Comparison of ENCODE assay signal across 8 cellular contexts in the genomic region with DNA sequence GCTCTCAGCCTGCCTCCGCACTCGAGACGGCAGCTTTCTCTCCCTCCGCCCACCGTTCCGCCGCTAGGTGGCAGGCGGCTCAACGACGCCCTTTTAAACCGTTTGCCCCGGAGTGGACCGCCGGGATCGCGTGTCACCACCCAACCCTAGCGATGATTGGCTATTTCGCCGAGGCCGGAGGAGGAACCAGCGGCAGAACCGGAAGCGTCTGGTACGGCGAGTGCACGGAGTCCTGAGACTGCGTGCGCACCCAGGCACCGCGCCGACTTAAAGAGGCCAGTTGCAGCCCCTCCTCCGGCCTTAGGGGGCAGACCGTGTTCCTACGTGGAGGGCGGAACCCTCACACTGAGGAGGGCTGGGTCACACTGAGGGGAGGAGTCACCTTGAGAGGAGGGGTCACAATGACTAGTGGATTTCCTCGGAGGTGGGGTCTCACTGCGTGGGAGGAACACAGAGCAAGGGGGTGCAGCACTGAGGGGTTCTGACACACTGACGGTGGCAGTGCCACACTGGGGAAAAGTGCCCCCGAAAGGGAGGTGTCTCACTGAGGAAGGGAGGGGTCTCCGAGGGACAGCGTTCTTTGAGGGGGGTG. TPM values are rescaled to one million over a fixed set of nuclear protein-coding genes. Genes with fewer than 3 reads are reported as not detected.
A peak's percentile ranks its signal among the peaks of the same experiment; 100 is the strongest.
DNase-seq lines count a peak whose midpoint lies in the region; ATAC-seq and TF ChIP-seq lines count a peak whose summit lies in the region.

No MANE protein-coding gene starts in this region.

- no peak for TF ChIP-seq EP300 in ovary (IDR thresholded peaks at IDR 0.05)

- H3K4me3 ChIP-seq in GM12865 (ENCODE audit: low read depth, low read length) (peak overlapping the region; percentile 59), ovary (peak overlapping the region; percentile 75), tibial artery (peak overlapping the region; percentile 84 to 94)

- DNase-seq in GM12865 (ENCODE audit: low read depth): peak; percentile 100
- DNase-seq in NCI-H1105 (lab: John Stamatoyannopoulos, UW): peak; percentile 98
- DNase-seq in SKM-1 treated with dmso at 0.1 percent for 144 hours (lab: John Stamatoyannopoulos, UW; ENCODE audit: unreplicated experiment): peak; percentile 99
- DNase-seq in activated naive CD8-positive, alpha-beta T cell treated with anti-CD3 and anti-CD28 coated beads, Interleukin-2, amount 50 U/mL, for 16 hours (ENCODE audit: low read depth, low spot score): peak; percentile 97
- DNase-seq in Right ventricle myocardium inferior (ENCODE audit: missing footprints): peak; percentile 100
- peak; percentile 99 to 100 (median 100) for DNase-seq in ovary
- peak; percentile 99 to 100 for DNase-seq in tibial artery

- H3K27ac ChIP-seq in ovary: peak overlapping the region; percentile 64 to 97
- H3K27ac ChIP-seq in tibial artery: peak overlapping the region; percentile 91 to 94

- peak; percentile 87 for ATAC-seq in HG02642 (IDR thresholded peaks at IDR 0.05; ENCODE audit: poor library complexity, unreplicated experiment)
- ATAC-seq in Right ventricle myocardium inferior: peak; percentile 97

- no peaks in the 10 kb centered on the region for H3K27me3 ChIP-seq in ovary
- no peaks in the 10 kb centered on the region for H3K27me3 ChIP-seq in tibial artery

- H3K9me3 ChIP-seq in ovary (no peaks in the 10 kb centered on the region), tibial artery (no peaks in the 10 kb centered on the region)

- H3K4me1 ChIP-seq in ovary (ENCODE audit: insufficient read depth) (peaks cover 8% of the 10 kb centered on the region), tibial artery (peaks cover 5 to 27% (median 26%) of the 10 kb centered on the region in 4 donors)

- TF ChIP-seq CTCF in GM12865 (IDR thresholded peaks at IDR 0.05; ENCODE audit: insufficient read depth, low read depth, low read length, missing control alignments) (peak; percentile 87), ovary (IDR thresholded peaks at IDR 0.05) (peak; percentile 95 to 99 (median 98)), tibial artery (IDR thresholded peaks at IDR 0.05) (peak; percentile 96 to 99)

- intact Hi-C loops in Right ventricle myocardium inferior (cut with DNase I) (loop anchor here (2.0 to 5.0 kb wide), 5 partner anchors 42 to 492 kb away; a partner anchor contains a TSS), ovary (cut with DNase I) (loop anchor here in 1 of 4 donors (2.0 kb wide), 1 partner anchor 43 kb away; no protein-coding TSS in a partner anchor), tibial artery (cut with DNase I; ENCODE audit: low total_unique reads) (no loop called here)

- H3K36me3 ChIP-seq in ovary: no peaks in the 10 kb centered on the region
- H3K36me3 ChIP-seq in tibial artery: peaks cover 10 to 21% (median 12%) of the 10 kb centered on the region in 3 donors

- peak; percentile 49 for TF ChIP-seq POLR2A in ovary (IDR thresholded peaks at IDR 0.05)

- 0 to 1% (median 1%) methylated on average over 25 to 41 of the region's 41 CpGs for WGBS in ovary, 3 donors

RNA-seq across cellular contexts. Expression of a gene that starts 1.0 kb away (rescaled TPM):
- total RNA-seq in Right ventricle myocardium inferior: 27.3 TPM
- 10 to 100 TPM; 13.2 to 51.1 (median 36.6) TPM for total RNA-seq in ovary
- 10 to 100 TPM; 20.5 to 29.6 TPM for polyA plus RNA-seq in ovary

RNA-seq across cellular contexts. Expression of a gene that starts 14.1 kb away (rescaled TPM):
- 0.89 TPM for total RNA-seq in Right ventricle myocardium inferior
- 1 to 10 TPM in 5 of 7 donors, under 1 TPM in 2; 0.28 to 4.1 (median 1.2) TPM for total RNA-seq in ovary
- polyA plus RNA-seq in ovary: 1 to 10 TPM in 1 of 2 donors, under 1 TPM in 1; 0.98 to 3.8 TPM

RNA-seq across cellular contexts. Expression of a gene that starts 46.6 kb away (rescaled TPM):
- total RNA-seq in Right ventricle myocardium inferior: not detected
- total RNA-seq in ovary: under 1 TPM in 4 of 7 donors, not detected in 3; 0.20 to 0.72 (median 0.56) TPM
- polyA plus RNA-seq in ovary: under 1 TPM; 0.29 to 0.82 TPM

RNA-seq across cellular contexts. Expression of a gene that starts 53.7 kb away (rescaled TPM):
- 15,747 TPM for total RNA-seq in Right ventricle myocardium inferior
- over 10,000 TPM in 5 of 7 donors, 1,000 to 10,000 TPM in 2; 3,031 to 27,726 (median 15,130) TPM for total RNA-seq in ovary
- polyA plus RNA-seq in ovary: 100 to 1,000 TPM in 1 of 2 donors, not detected in 1; 126 TPM

RNA-seq across cellular contexts. Expression of a gene that starts 54.0 kb away (rescaled TPM):
- 58.6 TPM for total RNA-seq in Right ventricle myocardium inferior
- total RNA-seq in ovary: 10 to 100 TPM; 14.6 to 29.8 (median 19.1) TPM
- 10 to 100 TPM; 15.0 to 17.8 TPM for polyA plus RNA-seq in ovary

Comparison
In these comparisons a context has a peak if more than half of its experiments do, and no peak if none do; other contexts are left out.
1. Peak in every context shown above with its lines: DNase-seq, ATAC-seq, H3K4me3 ChIP-seq and H3K27ac ChIP-seq.